ENCODE assay signal across 30 cellular contexts in genomic region chr13:40806241-40806640, GRCh38.
"Had no signal": no experiment of that assay in that cellular context is flagged by ENCODE, and none has a peak within 500 bp of the region (broad histone marks: within the 10 kb centered on the region; RNA-seq: fewer than 3 reads in every experiment).

No MANE protein-coding gene starts in this region.

- DNase-seq: hypothalamus; immature natural killer cell; kidney; left colon; left lung; lower lobe of right lung; mammary epithelial cell; mesenchymal stem cell; naive B cell; natural killer cell; pancreas; posterior cingulate gyrus; retina; right cardiac atrium; stimulated activated CD4-positive, alpha-beta T cell treated with anti-CD3 and anti-CD28 coated beads, Interleukin-1b, Interleukin-23, amount 100 ng/mL, for 48 hours; stimulated activated CD4-positive, alpha-beta T cell treated with anti-CD3 and anti-CD28 coated beads, Interleukin-2, amount 100 ng/mL, for 48 hours; stimulated activated CD4-positive, alpha-beta T cell treated with anti-CD3 and anti-CD28 coated beads, Interleukin-4, amount 100 ng/mL, for 4 hours; stimulated activated CD8-positive, alpha-beta memory T cell treated with anti-CD3 and anti-CD28 coated beads, Interleukin-4, amount 100 ng/mL, for 48 hours; stimulated activated naive B cell treated with anti-CD40 and anti-IgM and Interleukin-4, amounts not matched to agents 10 μg/mL and 1 μg/mL and 100 μg/mL, for 72 hours; stimulated activated naive CD8-positive, alpha-beta T cell treated with anti-CD3 and anti-CD28 coated beads, Interleukin-15, Interleukin-2, amounts not matched to agents 100 U/mL and 50 U/mL, for 24 hours; stomach; testis; thyroid gland; transverse colon; upper lobe of left lung had no signal

- H3K27ac Mint-ChIP-seq: immature natural killer cell; naive B cell; natural killer cell; stimulated activated naive B cell treated with anti-CD40 and anti-IgM and Interleukin-4, amounts not matched to agents 10 μg/mL and 1 μg/mL and 100 μg/mL, for 72 hours had no signal

- H3K4me1 ChIP-seq: left lung, lower lobe of right lung, prostate gland, testis, thyroid gland, upper lobe of left lung, vagina had no signal

- H3K27me3 Mint-ChIP-seq: naive B cell; stimulated activated naive B cell treated with anti-CD40 and anti-IgM and Interleukin-4, amounts not matched to agents 10 μg/mL and 1 μg/mL and 100 μg/mL, for 72 hours had no signal

- H3K36me3 ChIP-seq: prostate gland had no signal

- H3K4me1 Mint-ChIP-seq: naive B cell; natural killer cell; stimulated activated naive B cell treated with anti-CD40 and anti-IgM and Interleukin-4, amounts not matched to agents 10 μg/mL and 1 μg/mL and 100 μg/mL, for 72 hours had no signal

- H3K27me3 ChIP-seq: left lung, pancreas, stomach, testis, thyroid gland, transverse colon, upper lobe of left lung, vagina had no signal

- H3K27ac ChIP-seq: left lung, lower lobe of right lung, pancreas, prostate gland, skin epidermis, stomach, testis, thyroid gland, transverse colon, upper lobe of left lung, vagina had no signal

- H3K9me3 ChIP-seq: left lung, lower lobe of right lung, pancreas, prostate gland, stomach, testis, thyroid gland, transverse colon, upper lobe of left lung, vagina had no signal

- ATAC-seq: left colon; left lung; lower lobe of right lung; natural killer cell; pancreas; right cardiac atrium; sciatic nerve; stimulated activated naive B cell treated with anti-CD40 and anti-IgM and Interleukin-4, amounts not matched to agents 10 μg/mL and 1 μg/mL and 100 μg/mL, for 72 hours; stimulated activated naive CD8-positive, alpha-beta T cell treated with anti-CD3 and anti-CD28 coated beads, Interleukin-15, Interleukin-2, amounts not matched to agents 100 U/mL and 50 U/mL, for 24 hours had no signal

- H3K4me3 ChIP-seq: left lung, lower lobe of right lung, pancreas, prostate gland, skin epidermis, stomach, testis, thyroid gland, transverse colon, upper lobe of left lung, vagina had no signal

- H3K4me3 Mint-ChIP-seq: immature natural killer cell; naive B cell; natural killer cell; stimulated activated naive B cell treated with anti-CD40 and anti-IgM and Interleukin-4, amounts not matched to agents 10 μg/mL and 1 μg/mL and 100 μg/mL, for 72 hours had no signal

- H3K9me3 Mint-ChIP-seq: immature natural killer cell; naive B cell; natural killer cell; stimulated activated naive B cell treated with anti-CD40 and anti-IgM and Interleukin-4, amounts not matched to agents 10 μg/mL and 1 μg/mL and 100 μg/mL, for 72 hours had no signal

- H3K36me3 Mint-ChIP-seq: natural killer cell had no signal

- FAIRE-seq: islet of Langerhans, kidney, pancreas had no signal
